Comparison of ENCODE assay signal across 2 cellular contexts in genomic region chr10:124474502-124475070, GRCh38.
TF ChIP-seq lines count a peak whose summit lies in the region.

No MANE protein-coding gene starts in this region.

TF ChIP-seq in GM23338, 12 proteins besides CTCF, POLR2A, EP300 and RAD21:
- TF ChIP-seq JUNB (IDR thresholded peaks at IDR 0.05; ENCODE audit: unreplicated experiment): no peak
- TF ChIP-seq, protein P1, sequence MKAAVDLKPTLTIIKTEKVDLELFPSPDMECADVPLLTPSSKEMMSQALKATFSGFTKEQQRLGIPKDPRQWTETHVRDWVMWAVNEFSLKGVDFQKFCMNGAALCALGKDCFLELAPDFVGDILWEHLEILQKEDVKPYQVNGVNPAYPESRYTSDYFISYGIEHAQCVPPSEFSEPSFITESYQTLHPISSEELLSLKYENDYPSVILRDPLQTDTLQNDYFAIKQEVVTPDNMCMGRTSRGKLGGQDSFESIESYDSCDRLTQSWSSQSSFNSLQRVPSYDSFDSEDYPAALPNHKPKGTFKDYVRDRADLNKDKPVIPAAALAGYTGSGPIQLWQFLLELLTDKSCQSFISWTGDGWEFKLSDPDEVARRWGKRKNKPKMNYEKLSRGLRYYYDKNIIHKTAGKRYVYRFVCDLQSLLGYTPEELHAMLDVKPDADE (IDR thresholded peaks at IDR 0.05): no peak
- TF ChIP-seq, protein P2, sequence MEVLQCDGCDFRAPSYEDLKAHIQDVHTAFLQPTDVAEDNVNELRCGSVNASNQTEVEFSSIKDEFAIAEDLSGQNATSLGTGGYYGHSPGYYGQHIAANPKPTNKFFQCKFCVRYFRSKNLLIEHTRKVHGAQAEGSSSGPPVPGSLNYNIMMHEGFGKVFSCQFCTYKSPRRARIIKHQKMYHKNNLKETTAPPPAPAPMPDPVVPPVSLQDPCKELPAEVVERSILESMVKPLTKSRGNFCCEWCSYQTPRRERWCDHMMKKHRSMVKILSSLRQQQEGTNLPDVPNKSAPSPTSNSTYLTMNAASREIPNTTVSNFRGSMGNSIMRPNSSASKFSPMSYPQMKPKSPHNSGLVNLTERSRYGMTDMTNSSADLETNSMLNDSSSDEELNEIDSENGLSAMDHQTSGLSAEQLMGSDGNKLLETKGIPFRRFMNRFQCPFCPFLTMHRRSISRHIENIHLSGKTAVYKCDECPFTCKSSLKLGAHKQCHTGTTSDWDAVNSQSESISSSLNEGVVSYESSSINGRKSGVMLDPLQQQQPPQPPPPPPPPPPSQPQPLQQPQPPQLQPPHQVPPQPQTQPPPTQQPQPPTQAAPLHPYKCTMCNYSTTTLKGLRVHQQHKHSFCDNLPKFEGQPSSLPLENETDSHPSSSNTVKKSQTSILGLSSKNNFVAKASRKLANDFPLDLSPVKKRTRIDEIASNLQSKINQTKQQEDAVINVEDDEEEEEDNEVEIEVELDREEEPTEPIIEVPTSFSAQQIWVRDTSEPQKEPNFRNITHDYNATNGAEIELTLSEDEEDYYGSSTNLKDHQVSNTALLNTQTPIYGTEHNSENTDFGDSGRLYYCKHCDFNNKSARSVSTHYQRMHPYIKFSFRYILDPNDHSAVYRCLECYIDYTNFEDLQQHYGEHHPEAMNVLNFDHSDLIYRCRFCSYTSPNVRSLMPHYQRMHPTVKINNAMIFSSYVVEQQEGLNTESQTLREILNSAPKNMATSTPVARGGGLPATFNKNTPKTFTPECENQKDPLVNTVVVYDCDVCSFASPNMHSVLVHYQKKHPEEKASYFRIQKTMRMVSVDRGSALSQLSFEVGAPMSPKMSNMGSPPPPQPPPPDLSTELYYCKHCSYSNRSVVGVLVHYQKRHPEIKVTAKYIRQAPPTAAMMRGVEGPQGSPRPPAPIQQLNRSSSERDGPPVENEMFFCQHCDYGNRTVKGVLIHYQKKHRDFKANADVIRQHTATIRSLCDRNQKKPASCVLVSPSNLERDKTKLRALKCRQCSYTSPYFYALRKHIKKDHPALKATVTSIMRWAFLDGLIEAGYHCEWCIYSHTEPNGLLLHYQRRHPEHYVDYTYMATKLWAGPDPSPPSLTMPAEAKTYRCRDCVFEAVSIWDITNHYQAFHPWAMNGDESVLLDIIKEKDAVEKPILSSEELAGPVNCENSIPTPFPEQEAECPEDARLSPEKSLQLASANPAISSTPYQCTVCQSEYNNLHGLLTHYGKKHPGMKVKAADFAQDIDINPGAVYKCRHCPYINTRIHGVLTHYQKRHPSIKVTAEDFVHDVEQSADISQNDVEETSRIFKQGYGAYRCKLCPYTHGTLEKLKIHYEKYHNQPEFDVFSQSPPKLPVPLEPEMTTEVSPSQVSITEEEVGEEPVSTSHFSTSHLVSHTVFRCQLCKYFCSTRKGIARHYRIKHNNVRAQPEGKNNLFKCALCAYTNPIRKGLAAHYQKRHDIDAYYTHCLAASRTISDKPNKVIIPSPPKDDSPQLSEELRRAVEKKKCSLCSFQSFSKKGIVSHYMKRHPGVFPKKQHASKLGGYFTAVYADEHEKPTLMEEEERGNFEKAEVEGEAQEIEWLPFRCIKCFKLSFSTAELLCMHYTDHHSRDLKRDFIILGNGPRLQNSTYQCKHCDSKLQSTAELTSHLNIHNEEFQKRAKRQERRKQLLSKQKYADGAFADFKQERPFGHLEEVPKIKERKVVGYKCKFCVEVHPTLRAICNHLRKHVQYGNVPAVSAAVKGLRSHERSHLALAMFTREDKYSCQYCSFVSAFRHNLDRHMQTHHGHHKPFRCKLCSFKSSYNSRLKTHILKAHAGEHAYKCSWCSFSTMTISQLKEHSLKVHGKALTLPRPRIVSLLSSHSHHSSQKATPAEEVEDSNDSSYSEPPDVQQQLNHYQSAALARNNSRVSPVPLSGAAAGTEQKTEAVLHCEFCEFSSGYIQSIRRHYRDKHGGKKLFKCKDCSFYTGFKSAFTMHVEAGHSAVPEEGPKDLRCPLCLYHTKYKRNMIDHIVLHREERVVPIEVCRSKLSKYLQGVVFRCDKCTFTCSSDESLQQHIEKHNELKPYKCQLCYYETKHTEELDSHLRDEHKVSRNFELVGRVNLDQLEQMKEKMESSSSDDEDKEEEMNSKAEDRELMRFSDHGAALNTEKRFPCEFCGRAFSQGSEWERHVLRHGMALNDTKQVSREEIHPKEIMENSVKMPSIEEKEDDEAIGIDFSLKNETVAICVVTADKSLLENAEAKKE (CRISPR knock-in tag; IDR thresholded peaks at IDR 0.05): no peak
- TF ChIP-seq ZNF331 (CRISPR knock-in tag; IDR thresholded peaks at IDR 0.05; ENCODE audit: low read depth): no peak
- TF ChIP-seq, protein P3, sequence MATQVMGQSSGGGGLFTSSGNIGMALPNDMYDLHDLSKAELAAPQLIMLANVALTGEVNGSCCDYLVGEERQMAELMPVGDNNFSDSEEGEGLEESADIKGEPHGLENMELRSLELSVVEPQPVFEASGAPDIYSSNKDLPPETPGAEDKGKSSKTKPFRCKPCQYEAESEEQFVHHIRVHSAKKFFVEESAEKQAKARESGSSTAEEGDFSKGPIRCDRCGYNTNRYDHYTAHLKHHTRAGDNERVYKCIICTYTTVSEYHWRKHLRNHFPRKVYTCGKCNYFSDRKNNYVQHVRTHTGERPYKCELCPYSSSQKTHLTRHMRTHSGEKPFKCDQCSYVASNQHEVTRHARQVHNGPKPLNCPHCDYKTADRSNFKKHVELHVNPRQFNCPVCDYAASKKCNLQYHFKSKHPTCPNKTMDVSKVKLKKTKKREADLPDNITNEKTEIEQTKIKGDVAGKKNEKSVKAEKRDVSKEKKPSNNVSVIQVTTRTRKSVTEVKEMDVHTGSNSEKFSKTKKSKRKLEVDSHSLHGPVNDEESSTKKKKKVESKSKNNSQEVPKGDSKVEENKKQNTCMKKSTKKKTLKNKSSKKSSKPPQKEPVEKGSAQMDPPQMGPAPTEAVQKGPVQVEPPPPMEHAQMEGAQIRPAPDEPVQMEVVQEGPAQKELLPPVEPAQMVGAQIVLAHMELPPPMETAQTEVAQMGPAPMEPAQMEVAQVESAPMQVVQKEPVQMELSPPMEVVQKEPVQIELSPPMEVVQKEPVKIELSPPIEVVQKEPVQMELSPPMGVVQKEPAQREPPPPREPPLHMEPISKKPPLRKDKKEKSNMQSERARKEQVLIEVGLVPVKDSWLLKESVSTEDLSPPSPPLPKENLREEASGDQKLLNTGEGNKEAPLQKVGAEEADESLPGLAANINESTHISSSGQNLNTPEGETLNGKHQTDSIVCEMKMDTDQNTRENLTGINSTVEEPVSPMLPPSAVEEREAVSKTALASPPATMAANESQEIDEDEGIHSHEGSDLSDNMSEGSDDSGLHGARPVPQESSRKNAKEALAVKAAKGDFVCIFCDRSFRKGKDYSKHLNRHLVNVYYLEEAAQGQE (IDR thresholded peaks at IDR 0.05; ENCODE audit: unreplicated experiment): no peak
- TF ChIP-seq ZNF114 (CRISPR knock-in tag; IDR thresholded peaks at IDR 0.05): no peak
- TF ChIP-seq EZH2 (IDR thresholded peaks at IDR 0.05; ENCODE audit: low read depth, unreplicated experiment): no peak
- no peak for TF ChIP-seq EZH2phosphoT487 (IDR thresholded peaks at IDR 0.05; ENCODE audit: unreplicated experiment)
- TF ChIP-seq NANOG (IDR thresholded peaks at IDR 0.05; ENCODE audit: borderline replicate concordance): no peak

TF ChIP-seq in H1, 55 proteins besides CTCF, POLR2A, EP300 and RAD21:
- TF ChIP-seq SIRT6 (IDR thresholded peaks at IDR 0.05; ENCODE audit: low read length): no peak
- no peak for TF ChIP-seq BRCA1 (IDR thresholded peaks at IDR 0.05; ENCODE audit: low read depth, low read length)
- no peak for TF ChIP-seq BCL11A (IDR thresholded peaks at IDR 0.05; ENCODE audit: low read depth in 2 of 2, low read length in 2 of 2)
- TF ChIP-seq CREB1 (IDR thresholded peaks at IDR 0.05): no peak
- no peak for TF ChIP-seq JUND (IDR thresholded peaks at IDR 0.05; ENCODE audit: low read length)
- TF ChIP-seq CBX8 (IDR thresholded peaks at IDR 0.05; ENCODE audit: borderline replicate concordance, low read depth, low read length): no peak
- TF ChIP-seq, protein P4, sequence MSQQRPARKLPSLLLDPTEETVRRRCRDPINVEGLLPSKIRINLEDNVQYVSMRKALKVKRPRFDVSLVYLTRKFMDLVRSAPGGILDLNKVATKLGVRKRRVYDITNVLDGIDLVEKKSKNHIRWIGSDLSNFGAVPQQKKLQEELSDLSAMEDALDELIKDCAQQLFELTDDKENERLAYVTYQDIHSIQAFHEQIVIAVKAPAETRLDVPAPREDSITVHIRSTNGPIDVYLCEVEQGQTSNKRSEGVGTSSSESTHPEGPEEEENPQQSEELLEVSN (IDR thresholded peaks at IDR 0.05): no peak
- TF ChIP-seq FOSL1 (IDR thresholded peaks at IDR 0.05; ENCODE audit: insufficient read depth, low read depth, low read length): no peak
- TF ChIP-seq RXRA (IDR thresholded peaks at IDR 0.05; ENCODE audit: insufficient read depth, low read depth, low read length): no peak
